13 cellular contexts compared by ENCODE assay signal in the genomic region with DNA sequence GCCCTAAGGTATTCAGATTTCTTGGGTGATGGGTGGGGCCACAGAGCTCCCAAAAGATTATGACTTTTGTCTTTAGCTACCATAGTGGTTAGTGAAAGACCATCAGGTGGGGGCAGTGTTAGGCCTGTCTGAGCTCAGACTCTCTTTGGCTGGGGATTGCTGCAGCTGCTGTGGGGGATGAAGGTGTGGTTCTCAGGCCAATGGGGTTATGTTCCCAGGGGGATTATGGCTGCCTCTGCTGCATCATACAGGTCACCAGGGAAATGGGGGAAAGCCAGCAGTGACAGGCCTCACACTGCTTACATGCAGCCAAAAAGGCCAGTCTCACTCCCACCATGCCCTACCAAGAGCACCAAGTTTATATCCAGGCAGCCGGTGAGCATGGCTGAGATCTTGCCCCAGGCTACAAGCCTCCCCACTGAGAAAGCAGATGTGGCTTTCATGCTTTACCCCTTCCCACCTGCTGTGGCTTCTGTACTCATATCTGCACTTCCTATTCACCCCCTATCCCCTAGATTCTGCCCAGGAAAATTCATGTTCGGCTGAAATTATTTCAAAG. TPM values are rescaled to one million over a fixed set of nuclear protein-coding genes. Genes with fewer than 3 reads are reported as not detected.
DNase-seq lines count a peak whose midpoint lies in the region; ATAC-seq and TF ChIP-seq lines count a peak whose summit lies in the region.
"Had no signal": no experiment of that assay in that cellular context is flagged by ENCODE, and none has a peak within 500 bp of the region (broad histone marks: within the 10 kb centered on the region; RNA-seq: fewer than 3 reads in every experiment).

No MANE protein-coding gene starts in this region.

- no peak for TF ChIP-seq CTCF in neural progenitor cell (IDR thresholded peaks at IDR 0.05)

- H3K27me3 ChIP-seq in effector memory CD4-positive, alpha-beta T cell (replicated peaks; ENCODE audit: control insufficient read depth, insufficient read depth, low read length, poor library complexity, severe bottlenecking), result no peaks in the 10 kb centered on the region
- H3K27me3 ChIP-seq in neural progenitor cell, result no peaks in the 10 kb centered on the region
- H3K27me3 ChIP-seq: brain microvascular endothelial cell, gastrocnemius medialis, spleen had no signal

- H3K79me2 ChIP-seq in neural progenitor cell (ENCODE audit: low read depth), result no peaks in the 10 kb centered on the region

- peak overlapping the region; percentile 67 for H3K4me3 ChIP-seq in SK-N-MC
- H3K4me3 ChIP-seq in effector memory CD4-positive, alpha-beta T cell (ENCODE audit: insufficient read depth, low read depth, low read length, poor library complexity, severe bottlenecking), result no peak overlapping the region
- no peak overlapping the region for H3K4me3 ChIP-seq in neural progenitor cell
- H3K4me3 ChIP-seq: gastrocnemius medialis, spleen had no signal

- no peak overlapping the region for H3K4me2 ChIP-seq in neural progenitor cell

- ATAC-seq in GM18508 (IDR thresholded peaks at IDR 0.05; ENCODE audit: insufficient read depth, unreplicated experiment) (peak; percentile 58), GM21528 (IDR thresholded peaks at IDR 0.05; ENCODE audit: low FRiP score, unreplicated experiment) (peak; percentile 86), HG03159 (IDR thresholded peaks at IDR 0.05; ENCODE audit: unreplicated experiment) (peak; percentile 77)
- ATAC-seq in activated T-cell treated with anti-CD3 and anti-CD28 coated beads, Interleukin-2, amount 50 U/mL, for 4 hours, result no peak
- ATAC-seq: gastrocnemius medialis had no signal

- H3K4me1 ChIP-seq in effector memory CD4-positive, alpha-beta T cell (ENCODE audit: control insufficient read depth, insufficient read depth, low read length, poor library complexity, severe bottlenecking), result no peaks in the 10 kb centered on the region
- peaks cover 11% of the 10 kb centered on the region for H3K4me1 ChIP-seq in neural progenitor cell
- H3K4me1 ChIP-seq: gastrocnemius medialis, spleen had no signal

- H3K9me3 ChIP-seq in SK-N-MC (ENCODE audit: low read depth, low read length), result no peaks in the 10 kb centered on the region; the same call in 1 of the 2 replicates
- no peaks in the 10 kb centered on the region for H3K9me3 ChIP-seq in effector memory CD4-positive, alpha-beta T cell (ENCODE audit: control insufficient read depth, low read length)
- H3K9me3 ChIP-seq in neural progenitor cell (ENCODE audit: low read depth), result no peaks in the 10 kb centered on the region
- H3K9me3 ChIP-seq: gastrocnemius medialis had no signal

- H3F3A ChIP-seq in neural progenitor cell (ENCODE audit: low read depth), result peaks cover 6% of the 10 kb centered on the region

- peaks cover 6% of the 10 kb centered on the region for H3K4me1 Mint-ChIP-seq in neural progenitor cell
- H3K4me1 Mint-ChIP-seq in activated T-cell treated with anti-CD3 and anti-CD28 coated beads, Interleukin-2, amount 50 U/mL, for 4 hours (ENCODE audit: low read depth), result no peaks in the 10 kb centered on the region

- H3K9ac ChIP-seq in SK-N-MC (ENCODE audit: insufficient read length) (peak overlapping the region; percentile 32), neural progenitor cell (no peak overlapping the region)

- H3K27ac Mint-ChIP-seq in neural progenitor cell, result no peak overlapping the region
- H3K27ac Mint-ChIP-seq: activated CD4-positive, alpha-beta T cell treated with anti-CD3 and anti-CD28 coated beads, Interleukin-2, amount 10 ng/mL, durations not matched to agents 7 days and 5 days had no signal

- no peaks in the 10 kb centered on the region for H4K20me1 ChIP-seq in neural progenitor cell (ENCODE audit: low read depth)

- H2AFZ ChIP-seq in neural progenitor cell (replicated peaks), result no peak overlapping the region

- no peaks in the 10 kb centered on the region for H3K27me3 Mint-ChIP-seq in neural progenitor cell (ENCODE audit: insufficient read depth, low read depth)
- H3K27me3 Mint-ChIP-seq in activated T-cell treated with anti-CD3 and anti-CD28 coated beads, Interleukin-2, amount 50 U/mL, for 4 hours (ENCODE audit: low read depth), result peaks cover 2% of the 10 kb centered on the region
- H3K27me3 Mint-ChIP-seq: activated CD4-positive, alpha-beta T cell treated with anti-CD3 and anti-CD28 coated beads, Interleukin-2, amount 10 ng/mL, durations not matched to agents 7 days and 5 days had no signal

- no peaks in the 10 kb centered on the region for H3K36me3 Mint-ChIP-seq in neural progenitor cell
- no peaks in the 10 kb centered on the region for H3K36me3 Mint-ChIP-seq in activated T-cell treated with anti-CD3 and anti-CD28 coated beads, Interleukin-2, amount 50 U/mL, for 4 hours (ENCODE audit: insufficient read depth)

- DNase-seq in SK-N-MC (ENCODE audit: low read depth, low spot score) (peak; percentile 72), neural progenitor cell (ENCODE audit: low spot score) (no peak)
- DNase-seq in activated CD4-positive, CD25-positive, alpha-beta regulatory T cell (lab: John Stamatoyannopoulos, UW), result no peak
- DNase-seq in effector memory CD4-positive, alpha-beta T cell, result no peak
- DNase-seq in activated T-cell treated with anti-CD3 and anti-CD28 coated beads, Interleukin-2, amount 50 U/mL, for 4 hours, result no peak
- DNase-seq: activated CD4-positive, alpha-beta T cell treated with anti-CD3 and anti-CD28 coated beads, Interleukin-2, amount 10 ng/mL, durations not matched to agents 7 days and 5 days; brain microvascular endothelial cell; DMS153; gastrocnemius medialis; spleen had no signal

- H3K27ac ChIP-seq in SK-N-MC (peak overlapping the region; percentile 88), neural progenitor cell (no peak overlapping the region)
- no peak overlapping the region for H3K27ac ChIP-seq in effector memory CD4-positive, alpha-beta T cell (ENCODE audit: insufficient read depth, low read length, poor library complexity, severe bottlenecking)
- H3K27ac ChIP-seq: brain microvascular endothelial cell, gastrocnemius medialis, spleen had no signal

- no peaks in the 10 kb centered on the region for H3K36me3 ChIP-seq in SK-N-MC (ENCODE audit: insufficient read depth, low read length)
- H3K36me3 ChIP-seq in effector memory CD4-positive, alpha-beta T cell (ENCODE audit: control insufficient read depth, insufficient read depth, low read length), result no peaks in the 10 kb centered on the region
- no peaks in the 10 kb centered on the region for H3K36me3 ChIP-seq in neural progenitor cell
- H3K36me3 ChIP-seq: brain microvascular endothelial cell, gastrocnemius medialis, spleen had no signal

- peaks cover 15% of the 10 kb centered on the region for H3K9me3 Mint-ChIP-seq in neural progenitor cell
- H3K9me3 Mint-ChIP-seq in activated T-cell treated with anti-CD3 and anti-CD28 coated beads, Interleukin-2, amount 50 U/mL, for 4 hours, result peaks cover 6% of the 10 kb centered on the region

- H3K4me3 Mint-ChIP-seq in neural progenitor cell, result no peak overlapping the region
- H3K4me3 Mint-ChIP-seq in activated T-cell treated with anti-CD3 and anti-CD28 coated beads, Interleukin-2, amount 50 U/mL, for 4 hours, result no peak overlapping the region
- H3K4me3 Mint-ChIP-seq: activated CD4-positive, alpha-beta T cell treated with anti-CD3 and anti-CD28 coated beads, Interleukin-2, amount 10 ng/mL, durations not matched to agents 7 days and 5 days had no signal

RNA-seq across cellular contexts. Expression of gene CNTF, which starts 24.8 kb away (rescaled TPM):
- 1.6 and 4.2 TPM in 2 replicates for total RNA-seq in neural progenitor cell (ENCODE audit: low replicate concordance)
- total RNA-seq in activated T-cell treated with anti-CD3 and anti-CD28 coated beads, Interleukin-2, amount 50 U/mL, for 4 hours, result 1 to 10 TPM; 3.5 to 4.3 (median 3.6) TPM

Comparison
In these comparisons a context has a peak if more than half of its experiments do, and no peak if none do; other contexts are left out.
1. ATAC-seq: peak in GM18508 (single experiment), GM21528 (single experiment) and HG03159 (single experiment); none in activated T-cell treated with anti-CD3 and anti-CD28 coated beads, Interleukin-2, amount 50 U/mL, for 4 hours (0 of 2).